13 cellular contexts compared by ENCODE assay signal in genomic region chr15:100926258-100926657, GRCh38. TPM values are rescaled to one million over a fixed set of nuclear protein-coding genes. Genes with fewer than 3 reads are reported as not detected.
DNase-seq lines count a peak whose midpoint lies in the region; ATAC-seq and TF ChIP-seq lines count a peak whose summit lies in the region.
"Had no signal": no experiment of that assay in that cellular context is flagged by ENCODE, and none has a peak within 500 bp of the region (broad histone marks: within the 10 kb centered on the region; RNA-seq: fewer than 3 reads in every experiment).

No MANE protein-coding gene starts in this region.

- ATAC-seq in HG02938 (IDR thresholded peaks at IDR 0.05; ENCODE audit: unreplicated experiment): peak; percentile 37
- peak; percentile 97 for ATAC-seq in WTC11
- no peak for ATAC-seq in left colon
- no peak for ATAC-seq in GM18505 (IDR thresholded peaks at IDR 0.05; ENCODE audit: unreplicated experiment)

- CTCF ChIA-PET in WTC11 (lab: Charles Lee): interaction anchor here (0.6 to 5.4 kb wide), 3 partner anchors 82 to 1863 kb away, joined by 3 to 43 read pairs (median 6); no protein-coding TSS in a partner anchor

- H3K36me3 Mint-ChIP-seq in WTC11: no peaks in the 10 kb centered on the region
- H3K36me3 Mint-ChIP-seq: activated naive CD8-positive, alpha-beta T cell treated with anti-CD3 and anti-CD28 coated beads, Interleukin-2, amount 10 ng/mL, durations not matched to agents 7 days and 5 days had no signal

- no peak overlapping the region for H3K27ac Mint-ChIP-seq in WTC11
- H3K27ac Mint-ChIP-seq: activated naive CD8-positive, alpha-beta T cell treated with anti-CD3 and anti-CD28 coated beads, Interleukin-2, amount 10 ng/mL, durations not matched to agents 7 days and 5 days had no signal

- intact Hi-C loops in left colon (cut with DNase I, micrococcal nuclease): no loop called here

- no peak overlapping the region for H3K4me3 ChIP-seq in osteoblast (ENCODE audit: insufficient read depth, low read length)
- H3K4me3 ChIP-seq: spleen had no signal

- POLR2A ChIA-PET in WTC11 (lab: Charles Lee): interaction anchor here (0.7 kb wide), 1 partner anchor 271 kb away, joined by 4 read pairs; no protein-coding TSS in a partner anchor

- no peaks in the 10 kb centered on the region for H3K27me3 ChIP-seq in osteoblast (ENCODE audit: insufficient read depth, low read length)
- H3K27me3 ChIP-seq: spleen had no signal

- H2AFZ ChIP-seq in osteoblast (ENCODE audit: low read length): no peak overlapping the region

- H3K9me3 ChIP-seq in osteoblast (ENCODE audit: low read depth, low read length): no peaks in the 10 kb centered on the region
- H3K9me3 ChIP-seq: spleen had no signal

- peaks cover 22% of the 10 kb centered on the region for H3K27me3 Mint-ChIP-seq in WTC11 (ENCODE audit: low read depth)

- no peaks in the 10 kb centered on the region for H4K20me1 ChIP-seq in osteoblast (ENCODE audit: insufficient read depth, low read length)

- peaks cover 14% of the 10 kb centered on the region for H3K4me1 Mint-ChIP-seq in WTC11

- no peak overlapping the region for H3K27ac ChIP-seq in osteoblast (ENCODE audit: low read depth, low read length)

- peaks cover 26% of the 10 kb centered on the region for H3K36me3 ChIP-seq in osteoblast (ENCODE audit: insufficient read depth, low read length)

- H3K9me3 Mint-ChIP-seq in WTC11: no peaks in the 10 kb centered on the region
- H3K9me3 Mint-ChIP-seq: activated naive CD8-positive, alpha-beta T cell treated with anti-CD3 and anti-CD28 coated beads, Interleukin-2, amount 10 ng/mL, durations not matched to agents 7 days and 5 days had no signal

- no peak for TF ChIP-seq POLR2A in GM18505 (IDR thresholded peaks at IDR 0.05; ENCODE audit: borderline replicate concordance, extremely low read depth, insufficient read depth, insufficient read length)

- peaks cover 3% of the 10 kb centered on the region for H3K4me1 ChIP-seq in osteoblast (ENCODE audit: insufficient read depth, low read length)

- peaks cover 30% of the 10 kb centered on the region for H3K79me2 ChIP-seq in osteoblast (ENCODE audit: insufficient read depth, low read length)

- TF ChIP-seq CTCF in GM12874 (IDR thresholded peaks at IDR 0.05; ENCODE audit: insufficient read depth, low read depth, low read length): peak; percentile 60
- 0 out of 2 replicates have a peak, but pooled peaks have one; percentile 36 for TF ChIP-seq CTCF in WTC11 (IDR thresholded peaks at IDR 0.05)
- TF ChIP-seq CTCF in osteoblast (IDR thresholded peaks at IDR 0.05; ENCODE audit: extremely low read depth, low read depth, low read length): peak; percentile 11

- DNase-seq in WTC11 (ENCODE audit: low spot score): peak; percentile 75
- DNase-seq in osteoblast (ENCODE audit: insufficient read length, low spot score, missing footprints): no peak
- no peak for DNase-seq in left colon
- DNase-seq in NCI-H1092 treated with DMSO at 0.1 percent for 48 hours (lab: John Stamatoyannopoulos, UW): no peak
- DNase-seq: activated naive CD8-positive, alpha-beta T cell treated with anti-CD3 and anti-CD28 coated beads, Interleukin-2, amount 10 ng/mL, durations not matched to agents 7 days and 5 days; HCEC 1CT; NCI-H1417 treated with DMSO at 0.1 percent for 48 hours; NCI-H510A; SHP77; spleen had no signal

- H3K4me2 ChIP-seq in osteoblast (ENCODE audit: insufficient read depth, low read length): no peak overlapping the region

- no peak overlapping the region for H3K4me3 Mint-ChIP-seq in WTC11
- H3K4me3 Mint-ChIP-seq: activated naive CD8-positive, alpha-beta T cell treated with anti-CD3 and anti-CD28 coated beads, Interleukin-2, amount 10 ng/mL, durations not matched to agents 7 days and 5 days had no signal

TF ChIP-seq in WTC11, 78 proteins besides CTCF, POLR2A, EP300 and RAD21 (continues in another document):
- TF ChIP-seq USF1 (CRISPR knock-in tag; IDR thresholded peaks at IDR 0.05) (no peak), NFE2L1 (CRISPR knock-in tag; IDR thresholded peaks at IDR 0.05) (no peak), MYBL2 (CRISPR knock-in tag; IDR thresholded peaks at IDR 0.05) (no peak), ZNF396 (CRISPR knock-in tag; IDR thresholded peaks at IDR 0.05; ENCODE audit: borderline replicate concordance) (no peak), ATF2 (CRISPR knock-in tag; IDR thresholded peaks at IDR 0.05; ENCODE audit: borderline replicate concordance, low read depth) (no peak), USF2 (CRISPR knock-in tag; IDR thresholded peaks at IDR 0.05) (no peak), PRDM15 (CRISPR knock-in tag; IDR thresholded peaks at IDR 0.05) (no peak), ZNF281 (CRISPR knock-in tag; IDR thresholded peaks at IDR 0.05) (no peak), ESRRA (CRISPR knock-in tag; IDR thresholded peaks at IDR 0.05; ENCODE audit: borderline replicate concordance) (no peak)

RNA-seq across cellular contexts. Expression of gene LRRK1, which starts 7.1 kb away (rescaled TPM):
- 5.9 to 7.6 TPM (median 6.3 TPM) in 3 replicates for total RNA-seq in WTC11 (2021)
- 14.1 and 15.2 TPM in 2 replicates for total RNA-seq in osteoblast
- 10 to 100 TPM; 46.6 to 52.7 TPM for total RNA-seq in left colon

RNA-seq across cellular contexts. Expression of gene ALDH1A3, which starts 46.6 kb away (rescaled TPM):
- total RNA-seq in WTC11 (2021) (9.9 to 14.0 TPM (median 10.7 TPM) in 3 replicates), osteoblast (54.6 and 61.6 TPM in 2 replicates), left colon (1 to 10 TPM; 3.9 to 5.4 TPM)
- total RNA-seq: activated naive CD8-positive, alpha-beta T cell treated with anti-CD3 and anti-CD28 coated beads, Interleukin-2, amount 10 ng/mL, durations not matched to agents 7 days and 5 days had no signal

Comparison
In these comparisons a context has a peak if more than half of its experiments do, and no peak if none do; other contexts are left out.
1. ATAC-seq: peak in HG02938 (single experiment) and WTC11 (single experiment); none in left colon (single experiment) and GM18505 (single experiment).
2. Peak in every context shown above with its lines, with median percentiles within 50 percentile points of each other: CTCF ChIP-seq.